23 cellular contexts compared by ENCODE assay signal in the genomic region with DNA sequence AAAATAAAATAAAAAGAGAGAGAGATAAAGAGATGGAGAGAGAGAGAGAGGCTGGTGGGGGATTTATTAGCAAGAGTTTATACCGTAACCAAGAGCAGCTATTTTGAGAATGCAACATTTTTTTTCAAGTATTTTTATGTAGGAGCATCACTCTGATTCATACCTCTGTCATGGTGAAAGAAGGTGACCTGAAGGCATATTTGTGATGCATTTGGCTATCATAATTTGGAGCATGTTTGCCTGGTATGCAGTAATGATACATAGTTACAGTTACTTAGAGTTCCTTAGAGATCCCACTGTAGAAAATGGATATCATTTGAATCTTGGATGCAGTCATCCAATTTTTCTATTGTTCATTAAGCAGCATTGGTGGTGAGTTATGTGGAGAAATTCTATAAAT.
DNase-seq lines count a peak whose midpoint lies in the region; ATAC-seq, FAIRE-seq and TF ChIP-seq lines count a peak whose summit lies in the region.
"Had no signal": no experiment of that assay in that cellular context is flagged by ENCODE, and none has a peak within 500 bp of the region (broad histone marks: within the 10 kb centered on the region; RNA-seq: fewer than 3 reads in every experiment).

No MANE protein-coding gene starts in this region.

- no peak for TF ChIP-seq CTCF in brain microvascular endothelial cell (IDR thresholded peaks at IDR 0.05; ENCODE audit: low read depth, low read length, missing control alignments)
- no peak for TF ChIP-seq CTCF in mesothelial cell of epicardium (IDR thresholded peaks at IDR 0.05; ENCODE audit: unreplicated experiment)

- DNase-seq in HS-5 (ENCODE audit: low read depth), result peak; percentile 67
- DNase-seq in RCC 7860 (ENCODE audit: low spot score), result peak; percentile 18
- peak; percentile 33 for DNase-seq in brain microvascular endothelial cell
- no peak for DNase-seq in DMS 273 treated with DMSO at 0.1 percent for 48 hours (lab: John Stamatoyannopoulos, UW)
- no peak for DNase-seq in mesendoderm
- no peak for DNase-seq in mesothelial cell of epicardium (ENCODE audit: low spot score in 2 of 2, unreplicated experiment in 2 of 2)
- DNase-seq: ACHN; CD8-positive, alpha-beta memory T cell; KG1; MV-4-11; NCI-H1105 treated with DMSO at 0.1 percent for 48 hours; NCI-H1694; NCI-H2081; NCI-H2171; NCI-H345; NCI-H524; NCI-H774; NK-92 treated with Interleukin-12 subunit alpha and Interleukin-12 subunit beta, amount 100 ng/mL, for 24 hours; Right ventricle myocardium superior had no signal

- H2BK5ac ChIP-seq in mesendoderm (ENCODE audit: low read length), result no peak overlapping the region

- H3K79me2 ChIP-seq in mesendoderm (ENCODE audit: control insufficient read depth, insufficient read depth, low read length), result no peaks in the 10 kb centered on the region

- H3K4me3 ChIP-seq in brain microvascular endothelial cell (ENCODE audit: low read depth, low read length) (no peak overlapping the region), mesendoderm (ENCODE audit: low read length) (no peak overlapping the region)

- H3K36me3 ChIP-seq in brain microvascular endothelial cell (replicated peaks) (no peaks in the 10 kb centered on the region), mesendoderm (ENCODE audit: control insufficient read depth, insufficient read depth, low read length) (no peaks in the 10 kb centered on the region)

- no peaks in the 10 kb centered on the region for H3K4me1 ChIP-seq in mesendoderm (ENCODE audit: control insufficient read depth, low read depth, low read length)

- no peak overlapping the region for H3K4me2 ChIP-seq in mesendoderm (ENCODE audit: low read length)

- no peak overlapping the region for H3K18ac ChIP-seq in mesendoderm (ENCODE audit: low read length)

- no peak for ATAC-seq in HG02970 (IDR thresholded peaks at IDR 0.05; ENCODE audit: low FRiP score, unreplicated experiment)
- ATAC-seq: Panc1 had no signal

- H3K56ac ChIP-seq in mesendoderm (ENCODE audit: low read length), result no peak overlapping the region

- H2BK15ac ChIP-seq in mesendoderm (replicated peaks; ENCODE audit: low read depth), result no peak overlapping the region

- H3K79me1 ChIP-seq in mesendoderm (ENCODE audit: low read length), result no peaks in the 10 kb centered on the region

- no peaks in the 10 kb centered on the region for H3K36me3 Mint-ChIP-seq in mesothelial cell of epicardium
- H3K36me3 Mint-ChIP-seq: CD8-positive, alpha-beta memory T cell had no signal

- H3K23ac ChIP-seq in mesendoderm (ENCODE audit: low read length), result no peak overlapping the region

- H3K27me3 ChIP-seq in brain microvascular endothelial cell (replicated peaks), result no peaks in the 10 kb centered on the region
- no peaks in the 10 kb centered on the region for H3K27me3 ChIP-seq in mesendoderm (ENCODE audit: insufficient read depth, low read length, poor library complexity)

- in situ Hi-C loops in brain microvascular endothelial cell (cut with HindIII; ENCODE audit: low pct_ligation_motif_present, low sequenced_read_pairs), result no loop called here

- no peak overlapping the region for H4K8ac ChIP-seq in mesendoderm (ENCODE audit: low read depth, low read length)

- FAIRE-seq in RCC 7860 (lab: Jason Lieb, UNC), result no peak
- FAIRE-seq: D721Med had no signal

- H3K4me3 Mint-ChIP-seq in mesothelial cell of epicardium, result no peak overlapping the region
- H3K4me3 Mint-ChIP-seq: CD8-positive, alpha-beta memory T cell had no signal

- H3K4ac ChIP-seq in mesendoderm (ENCODE audit: low read depth, low read length), result no peak overlapping the region

- no peak overlapping the region for H3K27ac ChIP-seq in brain microvascular endothelial cell
- no peak overlapping the region for H3K27ac ChIP-seq in mesendoderm (ENCODE audit: low read depth, low read length)
- H3K27ac ChIP-seq: C4-2B had no signal

- H3K4me1 Mint-ChIP-seq in mesothelial cell of epicardium, result no peaks in the 10 kb centered on the region
- H3K4me1 Mint-ChIP-seq: CD8-positive, alpha-beta memory T cell had no signal

- H3K27me3 Mint-ChIP-seq in mesothelial cell of epicardium (ENCODE audit: low read depth), result peaks cover 2% of the 10 kb centered on the region
- H3K27me3 Mint-ChIP-seq: CD8-positive, alpha-beta memory T cell had no signal

- no peak overlapping the region for H2BK120ac ChIP-seq in mesendoderm (ENCODE audit: low read depth, low read length)

- no peak overlapping the region for H2AK5ac ChIP-seq in mesendoderm (ENCODE audit: low read length)

- WGBS in mesendoderm (ENCODE audit: extremely low coverage, insufficient coverage, low lambda C conversion rate), result no CpG with 5 or more reads among the region's 1 CpG

- no peaks in the 10 kb centered on the region for H3K9me3 Mint-ChIP-seq in mesothelial cell of epicardium

- H3K27ac Mint-ChIP-seq in mesothelial cell of epicardium, result no peak overlapping the region
- H3K27ac Mint-ChIP-seq: CD8-positive, alpha-beta memory T cell had no signal

- H4K5ac ChIP-seq in mesendoderm (ENCODE audit: low read length), result no peak overlapping the region

- H3K9ac ChIP-seq in mesendoderm (ENCODE audit: low read length), result no peak overlapping the region

Comparison
In these comparisons a context has a peak if more than half of its experiments do, and no peak if none do; other contexts are left out.
1. DNase-seq: peak in HS-5 (single experiment), RCC 7860 (single experiment) and brain microvascular endothelial cell (single experiment); none in DMS 273 treated with DMSO at 0.1 percent for 48 hours (single experiment), mesendoderm (single experiment) and mesothelial cell of epicardium (0 of 2).